Comparison of ENCODE assay signal across 31 cellular contexts in the genomic region with DNA sequence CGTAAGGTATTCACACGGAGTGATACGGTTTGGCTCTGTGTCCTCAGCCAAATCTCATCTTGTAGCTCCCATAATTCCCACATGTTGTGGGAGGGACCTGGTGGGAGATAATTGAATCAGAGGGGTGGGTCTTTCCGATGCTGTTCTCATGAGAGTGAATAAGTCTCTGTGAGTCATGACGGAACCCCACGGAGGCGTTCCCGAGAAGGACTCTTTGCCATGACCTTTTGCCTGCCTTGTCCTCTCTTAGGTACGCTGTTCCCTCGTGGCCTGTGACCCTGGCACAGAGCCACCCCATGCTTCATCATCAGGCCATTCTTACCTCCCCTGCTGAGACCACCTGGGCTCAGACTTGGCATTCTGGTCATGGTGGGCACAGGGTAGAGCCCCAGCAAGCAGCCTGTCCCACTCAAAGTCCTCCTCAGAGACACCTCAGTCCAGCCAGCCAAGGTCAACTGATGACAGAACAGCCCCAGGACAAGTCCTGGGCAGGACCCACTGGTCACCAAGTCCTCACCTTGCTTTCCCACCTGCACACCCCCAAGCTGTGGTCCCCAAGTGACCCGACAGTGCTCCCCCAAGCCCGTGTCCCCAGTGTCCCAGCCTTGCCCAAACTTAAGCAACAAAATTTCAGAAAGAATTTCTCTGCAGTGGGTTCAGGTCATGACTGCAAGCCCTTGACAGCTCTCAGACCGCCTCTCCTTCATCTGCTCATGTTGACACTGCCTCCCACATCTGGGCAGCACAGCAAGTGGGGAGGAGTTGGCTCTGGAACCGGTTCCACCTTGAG.
"Had no signal": no experiment of that assay in that cellular context is flagged by ENCODE, and none has a peak within 500 bp of the region (broad histone marks: within the 10 kb centered on the region; RNA-seq: fewer than 3 reads in every experiment).

No MANE protein-coding gene starts in this region.

- H3K36me3 Mint-ChIP-seq: activated naive CD4-positive, alpha-beta T cell treated with anti-CD3 and anti-CD28 coated beads, Interleukin-2, amount 10 ng/mL, durations not matched to agents 7 days and 5 days; activated naive CD8-positive, alpha-beta T cell had no signal

- H3K9me3 ChIP-seq: Peyer's patch, SJSA1, SK-N-SH had no signal

- H3K9ac ChIP-seq: SK-N-SH had no signal

- H3K4me1 Mint-ChIP-seq: activated CD4-positive, alpha-beta T cell treated with anti-CD3 and anti-CD28 coated beads, Interleukin-2, amount 10 ng/mL, durations not matched to agents 24 days and 14 days; activated naive CD4-positive, alpha-beta T cell treated with anti-CD3 and anti-CD28 coated beads, Interleukin-2, amount 10 ng/mL, durations not matched to agents 7 days and 5 days; central memory CD8-positive, alpha-beta T cell had no signal

- H3K36me3 ChIP-seq: brain microvascular endothelial cell, Peyer's patch, SJSA1 had no signal

- H3K4me2 ChIP-seq: SK-N-SH had no signal

- DNase-seq: activated CD4-positive, alpha-beta T cell treated with anti-CD3 and anti-CD28 coated beads, Interleukin-2, amount 10 ng/mL, durations not matched to agents 24 days and 14 days; activated CD4-positive, alpha-beta T cell treated with anti-CD3 and anti-CD28 coated beads, Interleukin-2, amount 50 U/mL, for 4 hours; activated CD8-positive, alpha-beta T cell treated with anti-CD3 and anti-CD28 coated beads for 36 hours; activated naive CD4-positive, alpha-beta T cell treated with anti-CD3 and anti-CD28 coated beads, Interleukin-2, amount 10 ng/mL, durations not matched to agents 7 days and 5 days; activated T-cell treated with anti-CD3 and anti-CD28 coated beads, Interleukin-2, amount 50 U/mL, for 1 hour; activated T-cell treated with anti-CD3 and anti-CD28 coated beads, Interleukin-2, amount 50 U/mL, for 72 hours; amniotic stem cell; aorta; brain microvascular endothelial cell; Karpas-422; KBM-7; NCI-H1048; NCI-H1105 treated with DMSO at 0.1 percent for 48 hours; NCI-H1694; NCI-H1930; NCI-H2081 treated with DMSO at 0.1 percent for 48 hours; NCI-H226; NCI-H446 treated with DMSO at 0.1 percent for 48 hours; NCI-H69; NK-92 treated with Interleukin-12 subunit alpha and Interleukin-12 subunit beta, amount 100 ng/mL, for 24 hours; PC-3; RPMI8226; SHP77 treated with DMSO at 0.1 percent for 48 hours; SK-N-SH had no signal

- H3K9me3 Mint-ChIP-seq: activated CD4-positive, alpha-beta T cell treated with anti-CD3 and anti-CD28 coated beads, Interleukin-2, amount 10 ng/mL, durations not matched to agents 24 days and 14 days; activated CD8-positive, alpha-beta T cell treated with anti-CD3 and anti-CD28 coated beads for 36 hours; activated naive CD4-positive, alpha-beta T cell treated with anti-CD3 and anti-CD28 coated beads, Interleukin-2, amount 10 ng/mL, durations not matched to agents 7 days and 5 days; activated T-helper 2 cell treated with anti-CD3 and anti-CD28 coated beads, Interferon-gamma antibody, Interleukin-2, Interleukin-4, amounts not matched to agents 10 μg/mL and 5 μg/mL and 100 μg/mL, durations not matched to agents 14 hours and 24 hours and 36 hours; central memory CD8-positive, alpha-beta T cell; T-helper 1 cell treated with Interleukin-12 subunit alpha and Interleukin-12 subunit beta and Interleukin-4 antibody, amounts not matched to agents 30 μg/mL and 1 μg/mL, for 36 hours; T-helper 2 cell treated with Interferon-gamma antibody and Interleukin-4, amounts not matched to agents 5 μg/mL and 100 μg/mL, for 36 hours had no signal

- H3K27ac Mint-ChIP-seq: activated CD4-positive, alpha-beta T cell treated with anti-CD3 and anti-CD28 coated beads, Interleukin-2, amount 10 ng/mL, durations not matched to agents 24 days and 14 days; activated CD8-positive, alpha-beta T cell treated with anti-CD3 and anti-CD28 coated beads for 36 hours; activated naive CD4-positive, alpha-beta T cell treated with anti-CD3 and anti-CD28 coated beads, Interleukin-2, amount 10 ng/mL, durations not matched to agents 7 days and 5 days; activated naive CD8-positive, alpha-beta T cell; activated T-cell treated with anti-CD3 and anti-CD28 coated beads, Interleukin-2, amount 50 U/mL, for 72 hours; activated T-helper 2 cell treated with anti-CD3 and anti-CD28 coated beads, Interferon-gamma antibody, Interleukin-2, Interleukin-4, amounts not matched to agents 10 μg/mL and 5 μg/mL and 100 μg/mL, durations not matched to agents 14 hours and 24 hours and 36 hours; T-helper 1 cell treated with Interleukin-12 subunit alpha and Interleukin-12 subunit beta and Interleukin-4 antibody, amounts not matched to agents 30 μg/mL and 1 μg/mL, for 36 hours; T-helper 2 cell treated with Interferon-gamma antibody and Interleukin-4, amounts not matched to agents 5 μg/mL and 100 μg/mL, for 36 hours had no signal

- H3K4me1 ChIP-seq: Peyer's patch, SJSA1 had no signal

- H3K9me2 ChIP-seq: SK-N-SH had no signal

- ATAC-seq: activated CD8-positive, alpha-beta T cell treated with anti-CD3 and anti-CD28 coated beads for 36 hours; activated T-cell treated with anti-CD3 and anti-CD28 coated beads, Interleukin-2, amount 50 U/mL, for 72 hours; PC-3 had no signal

- H3K27ac ChIP-seq: brain microvascular endothelial cell, Peyer's patch, SJSA1 had no signal

- H3K27me3 ChIP-seq: brain microvascular endothelial cell, Peyer's patch had no signal

- H3K4me3 Mint-ChIP-seq: activated CD4-positive, alpha-beta T cell treated with anti-CD3 and anti-CD28 coated beads, Interleukin-2, amount 10 ng/mL, durations not matched to agents 24 days and 14 days; activated CD8-positive, alpha-beta T cell treated with anti-CD3 and anti-CD28 coated beads for 36 hours; activated naive CD4-positive, alpha-beta T cell treated with anti-CD3 and anti-CD28 coated beads, Interleukin-2, amount 10 ng/mL, durations not matched to agents 7 days and 5 days; activated naive CD8-positive, alpha-beta T cell; activated T-cell treated with anti-CD3 and anti-CD28 coated beads, Interleukin-2, amount 50 U/mL, for 72 hours; central memory CD8-positive, alpha-beta T cell; T-helper 1 cell treated with Interleukin-12 subunit alpha and Interleukin-12 subunit beta and Interleukin-4 antibody, amounts not matched to agents 30 μg/mL and 1 μg/mL, for 36 hours; T-helper 2 cell treated with Interferon-gamma antibody and Interleukin-4, amounts not matched to agents 5 μg/mL and 100 μg/mL, for 36 hours had no signal

- H3K4me3 ChIP-seq: Peyer's patch, SJSA1 had no signal
